Comparison of ENCODE assay signal across 8 cellular contexts in genomic region chr14:24334431-24335271, GRCh38. TPM values are rescaled to one million over a fixed set of nuclear protein-coding genes. Genes with fewer than 3 reads are reported as not detected.
DNase-seq lines count a peak whose midpoint lies in the region; ATAC-seq and TF ChIP-seq lines count a peak whose summit lies in the region.

Gene ADCY4 (minus strand): TSS chr14:24335071. CDS start chr14:24334652, 419 bp downstream.

- peak within 1 kb of the TSS; percentile 80 for H3K4me3 ChIP-seq in GM23338
- H3K4me3 ChIP-seq in heart left ventricle: peak within 1 kb of the TSS; percentile 44 to 93 (median 73)
- H3K4me3 ChIP-seq in psoas muscle: peak within 1 kb of the TSS; percentile 65

- no peak within 1 kb of the TSS for H3K27ac ChIP-seq in GM23338 (ENCODE audit: low read depth)
- peak within 1 kb of the TSS; percentile 76 to 99 (median 92) for H3K27ac ChIP-seq in heart left ventricle
- H3K27ac ChIP-seq in psoas muscle: peak within 1 kb of the TSS; percentile 71

- peaks cover 98% of the 10 kb centered on the region for H3K27me3 ChIP-seq in GM23338 (ENCODE audit: insufficient read depth)
- H3K27me3 ChIP-seq in heart left ventricle: peaks cover 0 to 56% (median 15%) of the 10 kb centered on the region in 9 donors
- H3K27me3 ChIP-seq in psoas muscle (ENCODE audit: insufficient read depth in 3 of 3, low read length in 2 of 3): peaks cover 0 to 46% (median 6%) of the 10 kb centered on the region in 3 donors

- no peaks in the 10 kb centered on the region for H3K9me3 Mint-ChIP-seq in GM23338
- H3K9me3 Mint-ChIP-seq in activated T-helper 1 cell treated with anti-CD3 and anti-CD28 coated beads, Interleukin-12 subunit alpha, Interleukin-12 subunit beta, Interleukin-2, Interleukin-4 antibody, amounts not matched to agents 30 ng/mL and 10 ng/mL and 1 ng/mL, durations not matched to agents 14 hours and 24 hours and 36 hours: no peaks in the 10 kb centered on the region

- H2AFZ ChIP-seq in GM23338: peak within 1 kb of the TSS; percentile 100

- intact Hi-C loops in activated T-helper 1 cell treated with anti-CD3 and anti-CD28 coated beads, Interleukin-12 subunit alpha, Interleukin-12 subunit beta, Interleukin-2, Interleukin-4 antibody, amounts not matched to agents 30 ng/mL and 10 ng/mL and 1 ng/mL, durations not matched to agents 14 hours and 24 hours and 36 hours (cut with micrococcal nuclease): loop anchor here (10.0 kb wide), 1 partner anchor 340 kb away; no protein-coding TSS in a partner anchor
- intact Hi-C loops in heart left ventricle (cut with DNase I): loop anchor here in 7 of 10 donors (1.0 to 5.0 kb wide), 5 partner anchors 32 to 103 kb away; no protein-coding TSS in a partner anchor
- intact Hi-C loops in psoas muscle (cut with DNase I): no loop called here

- ATAC-seq in GM23338 (peak; percentile 17), heart left ventricle (peak; percentile 32 to 70 (median 41)), psoas muscle (peak in 2 of 4 donors; percentile 14 to 29)

- 2 to 3% (median 2%) methylated on average over 36 to 64 of the region's 64 CpGs for WGBS in heart left ventricle, 4 donors
- WGBS in psoas muscle, 3 donors: 1 to 3% (median 3%) methylated on average over 54 to 64 of the region's 64 CpGs

- peak in 1 of 2 donors; percentile 80 for TF ChIP-seq POLR2A in heart left ventricle (IDR thresholded peaks at IDR 0.05)

- peak within 1 kb of the TSS; percentile 92 for H3K4me2 ChIP-seq in GM23338

- no peak within 1 kb of the TSS for H3K27ac Mint-ChIP-seq in GM23338
- no peak within 1 kb of the TSS for H3K27ac Mint-ChIP-seq in activated T-helper 1 cell treated with anti-CD3 and anti-CD28 coated beads, Interleukin-12 subunit alpha, Interleukin-12 subunit beta, Interleukin-2, Interleukin-4 antibody, amounts not matched to agents 30 ng/mL and 10 ng/mL and 1 ng/mL, durations not matched to agents 14 hours and 24 hours and 36 hours

- H3K4me1 ChIP-seq in GM23338 (ENCODE audit: insufficient read depth) (peaks cover 26% of the 10 kb centered on the region; the same call in 1 of the 2 replicates), heart left ventricle (peaks cover 6 to 87% (median 49%) of the 10 kb centered on the region in 12 donors), psoas muscle (peaks cover 10% of the 10 kb centered on the region)

- peaks cover 92% of the 10 kb centered on the region for H3K27me3 Mint-ChIP-seq in GM23338 (ENCODE audit: insufficient read depth, low read depth, poor library complexity)
- peaks cover 29% of the 10 kb centered on the region for H3K27me3 Mint-ChIP-seq in activated T-helper 1 cell treated with anti-CD3 and anti-CD28 coated beads, Interleukin-12 subunit alpha, Interleukin-12 subunit beta, Interleukin-2, Interleukin-4 antibody, amounts not matched to agents 30 ng/mL and 10 ng/mL and 1 ng/mL, durations not matched to agents 14 hours and 24 hours and 36 hours (ENCODE audit: insufficient read depth)

- H3K36me3 Mint-ChIP-seq in GM23338 (ENCODE audit: low read depth): no peaks in the 10 kb centered on the region
- peaks cover 26% of the 10 kb centered on the region for H3K36me3 Mint-ChIP-seq in activated T-helper 1 cell treated with anti-CD3 and anti-CD28 coated beads, Interleukin-12 subunit alpha, Interleukin-12 subunit beta, Interleukin-2, Interleukin-4 antibody, amounts not matched to agents 30 ng/mL and 10 ng/mL and 1 ng/mL, durations not matched to agents 14 hours and 24 hours and 36 hours (ENCODE audit: low read depth)

- H3K79me2 ChIP-seq in GM23338 (replicated peaks; ENCODE audit: insufficient read depth): no peaks in the 10 kb centered on the region

- H3K36me3 ChIP-seq in GM23338 (ENCODE audit: insufficient read depth) (no peaks in the 10 kb centered on the region), heart left ventricle (peaks cover 0 to 22% (median 5%) of the 10 kb centered on the region in 9 donors), psoas muscle (ENCODE audit: insufficient read depth in 1 of 2, low read depth in 1 of 2) (no peaks in the 10 kb centered on the region)

- no peaks in the 10 kb centered on the region for H3K9me3 ChIP-seq in heart left ventricle
- no peaks in the 10 kb centered on the region for H3K9me3 ChIP-seq in psoas muscle

- TF ChIP-seq CTCF in GM23338 (conservative IDR thresholded peaks at IDR 0.05; ENCODE audit: low read depth in 2 of 2) (no peak), heart left ventricle (IDR thresholded peaks at IDR 0.05) (no peak), psoas muscle (IDR thresholded peaks at IDR 0.05) (no peak)

- 0 out of 2 replicates have a peak, but pooled peaks cover 8% of the 10 kb centered on the region for H3F3A ChIP-seq in GM23338 (replicated peaks; ENCODE audit: low read depth)

- DNase-seq in GM23338 (ENCODE audit: low spot score): peak; percentile 56
- no peak for DNase-seq in activated T-helper 1 cell treated with anti-CD3 and anti-CD28 coated beads, Interleukin-12 subunit alpha, Interleukin-12 subunit beta, Interleukin-2, Interleukin-4 antibody, amounts not matched to agents 30 ng/mL and 10 ng/mL and 1 ng/mL, durations not matched to agents 14 hours and 24 hours and 36 hours (ENCODE audit: low spot score)
- peak; percentile 68 to 86 (median 78) for DNase-seq in heart left ventricle
- peak; percentile 51 to 68 for DNase-seq in psoas muscle
- DNase-seq in germinal center (ENCODE audit: low spot score): no peak
- DNase-seq in foreskin melanocyte: no peak
- no peak for DNase-seq in dedifferentiated amniotic fluid mesenchymal stem cell (ENCODE audit: extremely low spot score)
- DNase-seq in medulla oblongata (ENCODE audit: extremely low spot score): no peak

- H3K4me1 Mint-ChIP-seq in GM23338: peaks cover 23% of the 10 kb centered on the region
- peaks cover 49% of the 10 kb centered on the region for H3K4me1 Mint-ChIP-seq in activated T-helper 1 cell treated with anti-CD3 and anti-CD28 coated beads, Interleukin-12 subunit alpha, Interleukin-12 subunit beta, Interleukin-2, Interleukin-4 antibody, amounts not matched to agents 30 ng/mL and 10 ng/mL and 1 ng/mL, durations not matched to agents 14 hours and 24 hours and 36 hours (ENCODE audit: low read depth)

- H3K9me2 ChIP-seq in GM23338 (ENCODE audit: insufficient read depth): no peaks in the 10 kb centered on the region

- H4K20me1 ChIP-seq in GM23338 (replicated peaks; ENCODE audit: insufficient read depth): peaks cover 4% of the 10 kb centered on the region

- peak within 1 kb of the TSS; percentile 83 for H3K4me3 Mint-ChIP-seq in GM23338
- peak within 1 kb of the TSS; percentile 56 for H3K4me3 Mint-ChIP-seq in activated T-helper 1 cell treated with anti-CD3 and anti-CD28 coated beads, Interleukin-12 subunit alpha, Interleukin-12 subunit beta, Interleukin-2, Interleukin-4 antibody, amounts not matched to agents 30 ng/mL and 10 ng/mL and 1 ng/mL, durations not matched to agents 14 hours and 24 hours and 36 hours

TF ChIP-seq in GM23338, 12 proteins besides CTCF, POLR2A, EP300 and RAD21:
- TF ChIP-seq EZH2 (IDR thresholded peaks at IDR 0.05; ENCODE audit: low read depth, unreplicated experiment): peak; percentile 48
- no peak for TF ChIP-seq REST (IDR thresholded peaks at IDR 0.05; ENCODE audit: unreplicated experiment)

RNA-seq across cellular contexts. Expression of gene ADCY4, which starts in this region (rescaled TPM):
- 0.10 and 1.5 TPM in 2 replicates for total RNA-seq in GM23338 (2014; rRNA removed; shearing (Covaris generic))
- polyA plus RNA-seq in GM23338 (2016; fragmentation: Nextera tagmentation; extraction: Ambion mirVana) (0.40 and 0.68 TPM in 2 replicates), heart left ventricle (10 to 100 TPM; 21.9 to 40.4 TPM), psoas muscle (10 to 100 TPM in 1 of 3 donors, 1 to 10 TPM in 2; 7.0 to 10.8 (median 7.7) TPM)
- total RNA-seq in activated T-helper 1 cell treated with anti-CD3 and anti-CD28 coated beads, Interleukin-12 subunit alpha, Interleukin-12 subunit beta, Interleukin-2, Interleukin-4 antibody, amounts not matched to agents 30 ng/mL and 10 ng/mL and 1 ng/mL, durations not matched to agents 14 hours and 24 hours and 36 hours: 0.93 and 1.5 TPM in 2 replicates
- total RNA-seq in heart left ventricle (10 to 100 TPM; 20.7 to 47.5 (median 27.5) TPM), psoas muscle (10 to 100 TPM in 3 of 4 donors, 1 to 10 TPM in 1; 8.6 to 13.9 (median 11.2) TPM)

Comparison
In these comparisons a context has a peak if more than half of its experiments do, and no peak if none do; other contexts are left out.
1. DNase-seq: peak in GM23338 (single experiment), heart left ventricle (5 of 5) and psoas muscle (2 of 2); none in activated T-helper 1 cell treated with anti-CD3 and anti-CD28 coated beads, Interleukin-12 subunit alpha, Interleukin-12 subunit beta, Interleukin-2, Interleukin-4 antibody, amounts not matched to agents 30 ng/mL and 10 ng/mL and 1 ng/mL, durations not matched to agents 14 hours and 24 hours and 36 hours (single experiment), germinal center (single experiment), foreskin melanocyte (single experiment), dedifferentiated amniotic fluid mesenchymal stem cell (single experiment) and medulla oblongata (single experiment).
2. intact Hi-C loops: an anchor here in activated T-helper 1 cell treated with anti-CD3 and anti-CD28 coated beads, Interleukin-12 subunit alpha, Interleukin-12 subunit beta, Interleukin-2, Interleukin-4 antibody, amounts not matched to agents 30 ng/mL and 10 ng/mL and 1 ng/mL, durations not matched to agents 14 hours and 24 hours and 36 hours (10.0 kb wide) and heart left ventricle (1.0 to 5.0 kb wide); none called in psoas muscle.
3. Peak in every context shown above with its lines, with median percentiles within 50 percentile points of each other: H3K4me3 ChIP-seq.